Comparison of ENCODE assay signal across 1 cellular context in genomic region chr3:139020868-139021234, GRCh38.
TF ChIP-seq lines count a peak whose summit lies in the region.

TSS of gene PRR23B (minus strand) at chr3:139020926. CDS start at chr3:139020661, 265 bp downstream.

TF ChIP-seq in liver, 16 proteins besides CTCF, POLR2A, EP300 and RAD21 (continued from another document):
- no peak for TF ChIP-seq FOXA1 (IDR thresholded peaks at IDR 0.05)
- TF ChIP-seq HNF4G (IDR thresholded peaks at IDR 0.05), result no peak
- TF ChIP-seq HNF4A (conservative IDR thresholded peaks at IDR 0.05), result no peak
